Comparison of ENCODE assay signal across 8 cellular contexts in the genomic region with DNA sequence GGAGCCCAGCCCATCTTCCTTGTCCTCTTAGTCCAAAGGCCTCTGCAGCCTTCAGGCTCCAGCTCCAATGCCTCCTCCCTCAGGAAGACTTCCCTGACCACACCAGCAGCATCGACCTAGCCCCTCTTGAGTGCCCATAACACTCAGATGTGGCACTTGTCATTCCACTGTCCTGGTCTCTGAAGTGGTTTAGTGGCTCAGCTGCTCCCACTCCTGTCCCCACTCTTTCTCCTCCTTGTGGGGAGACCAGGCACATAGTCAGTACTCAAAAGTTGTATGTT.
DNase-seq lines count a peak whose midpoint lies in the region; ATAC-seq and TF ChIP-seq lines count a peak whose summit lies in the region.

No MANE protein-coding gene starts in this region.

- H3K4me3 Mint-ChIP-seq in T-helper 2 cell treated with Interferon-gamma antibody and Interleukin-4, amounts not matched to agents 5 μg/mL and 100 μg/mL, for 36 hours, result no peak overlapping the region
- no peak overlapping the region for H3K4me3 Mint-ChIP-seq in activated naive CD8-positive, alpha-beta T cell treated with anti-CD3 and anti-CD28 coated beads, Interleukin-2, amount 10 ng/mL, durations not matched to agents 7 days and 5 days

- peak overlapping the region; percentile 94 to 99 for H3K4ac ChIP-seq in mesenchymal stem cell (ENCODE audit: low read depth in 1 of 2, low read length in 2 of 2)

- H3K4me3 ChIP-seq in mesenchymal stem cell (ENCODE audit: insufficient read depth in 1 of 2, low read depth in 1 of 2, low read length in 2 of 2) (peak overlapping the region in 1 of 2 experiments; percentile 4), suprapubic skin (no peak overlapping the region)

- H3K36me3 Mint-ChIP-seq in T-helper 2 cell treated with Interferon-gamma antibody and Interleukin-4, amounts not matched to agents 5 μg/mL and 100 μg/mL, for 36 hours (ENCODE audit: low read depth), result peaks cover 38% of the 10 kb centered on the region
- H3K36me3 Mint-ChIP-seq in activated naive CD8-positive, alpha-beta T cell treated with anti-CD3 and anti-CD28 coated beads, Interleukin-2, amount 10 ng/mL, durations not matched to agents 7 days and 5 days, result peaks cover 6% of the 10 kb centered on the region

- H3K4me1 Mint-ChIP-seq in T-helper 2 cell treated with Interferon-gamma antibody and Interleukin-4, amounts not matched to agents 5 μg/mL and 100 μg/mL, for 36 hours (ENCODE audit: low read depth), result peaks cover 10% of the 10 kb centered on the region
- H3K4me1 Mint-ChIP-seq in activated naive CD8-positive, alpha-beta T cell treated with anti-CD3 and anti-CD28 coated beads, Interleukin-2, amount 10 ng/mL, durations not matched to agents 7 days and 5 days, result peaks cover 16% of the 10 kb centered on the region

- H3K9me3 ChIP-seq in mesenchymal stem cell (ENCODE audit: control insufficient read depth, low read length), result no peaks in the 10 kb centered on the region
- no peaks in the 10 kb centered on the region for H3K9me3 ChIP-seq in suprapubic skin

- no peak for DNase-seq in T-helper 2 cell treated with Interferon-gamma antibody and Interleukin-4, amounts not matched to agents 5 μg/mL and 100 μg/mL, for 36 hours (ENCODE audit: low spot score)
- no peak for DNase-seq in T-helper 2 cell
- DNase-seq in activated naive CD8-positive, alpha-beta T cell treated with anti-CD3 and anti-CD28 coated beads, Interleukin-2, amount 10 ng/mL, durations not matched to agents 7 days and 5 days, result no peak
- DNase-seq in mesenchymal stem cell, result no peak
- no peak for DNase-seq in suprapubic skin (ENCODE audit: low spot score in 2 of 2)
- DNase-seq in retina, result no peak
- DNase-seq in NCI-H446 treated with DMSO at 0.1 percent for 48 hours (lab: John Stamatoyannopoulos, UW), result no peak

- no peak for TF ChIP-seq CTCF in suprapubic skin (IDR thresholded peaks at IDR 0.05)

- H2AFZ ChIP-seq in mesenchymal stem cell (ENCODE audit: low read depth, low read length), result no peak overlapping the region

- H4K91ac ChIP-seq in mesenchymal stem cell (ENCODE audit: low read length), result peak overlapping the region; percentile 99

- TF ChIP-seq EP300 in suprapubic skin (IDR thresholded peaks at IDR 0.05), result no peak

- H3K4me1 ChIP-seq in mesenchymal stem cell (ENCODE audit: control insufficient read depth, insufficient read depth, low read depth, low read length) (peaks cover 32% of the 10 kb centered on the region), suprapubic skin (peaks cover 54% of the 10 kb centered on the region)

- H3K27me3 ChIP-seq in mesenchymal stem cell (ENCODE audit: control insufficient read depth in 1 of 2, insufficient read depth in 1 of 2, low read length in 2 of 2) (no peaks in the 10 kb centered on the region), suprapubic skin (no peaks in the 10 kb centered on the region)

- peak overlapping the region in 1 of 2 experiments; percentile 98 for H3K14ac ChIP-seq in mesenchymal stem cell (ENCODE audit: low read length in 2 of 2)

- H3K9me3 Mint-ChIP-seq in T-helper 2 cell treated with Interferon-gamma antibody and Interleukin-4, amounts not matched to agents 5 μg/mL and 100 μg/mL, for 36 hours, result no peaks in the 10 kb centered on the region
- H3K9me3 Mint-ChIP-seq in activated naive CD8-positive, alpha-beta T cell treated with anti-CD3 and anti-CD28 coated beads, Interleukin-2, amount 10 ng/mL, durations not matched to agents 7 days and 5 days, result no peaks in the 10 kb centered on the region

- H3K79me1 ChIP-seq in mesenchymal stem cell (replicated peaks; ENCODE audit: low read length, poor library complexity, severe bottlenecking), result peaks cover 8% of the 10 kb centered on the region

- peak overlapping the region; percentile 57 for H2BK120ac ChIP-seq in mesenchymal stem cell (ENCODE audit: low read depth, low read length)

- peak overlapping the region; percentile 82 for H2AK5ac ChIP-seq in mesenchymal stem cell (ENCODE audit: low read length, severe bottlenecking)

- H3K27ac ChIP-seq in mesenchymal stem cell (ENCODE audit: low read length, poor library complexity, severe bottlenecking) (no peak overlapping the region), suprapubic skin (peak overlapping the region; percentile 80)

- no peak for TF ChIP-seq POLR2A in suprapubic skin (IDR thresholded peaks at IDR 0.05)

- peak overlapping the region; percentile 67 for H3K27ac Mint-ChIP-seq in T-helper 2 cell treated with Interferon-gamma antibody and Interleukin-4, amounts not matched to agents 5 μg/mL and 100 μg/mL, for 36 hours
- peak overlapping the region; percentile 69 for H3K27ac Mint-ChIP-seq in activated naive CD8-positive, alpha-beta T cell treated with anti-CD3 and anti-CD28 coated beads, Interleukin-2, amount 10 ng/mL, durations not matched to agents 7 days and 5 days

- H3K23ac ChIP-seq in mesenchymal stem cell (ENCODE audit: low read length in 2 of 2), result no peak overlapping the region

- H2BK15ac ChIP-seq in mesenchymal stem cell (ENCODE audit: low read depth, poor library complexity, severe bottlenecking), result peak overlapping the region; percentile 60

- peak overlapping the region; percentile 61 to 87 for H3K18ac ChIP-seq in mesenchymal stem cell (ENCODE audit: low read depth in 1 of 2, low read length in 2 of 2)

- POLR2A ChIA-PET in activated naive CD8-positive, alpha-beta T cell treated with anti-CD3 and anti-CD28 coated beads, Interleukin-2, amount 10 ng/mL, durations not matched to agents 7 days and 5 days (lab: Charles Lee), result no interaction called here

- H2BK12ac ChIP-seq in mesenchymal stem cell (ENCODE audit: low read length in 2 of 2), result peak overlapping the region; percentile 100

- peaks cover 37 to 52% of the 10 kb centered on the region in 2 experiments for H3K36me3 ChIP-seq in mesenchymal stem cell (ENCODE audit: control insufficient read depth in 1 of 2, insufficient read depth in 2 of 2, low read depth in 1 of 2, low read length in 2 of 2)
- peaks cover 37% of the 10 kb centered on the region for H3K36me3 ChIP-seq in suprapubic skin

- H3K9ac ChIP-seq in mesenchymal stem cell (ENCODE audit: low read length), result peak overlapping the region; percentile 74

- H3K27me3 Mint-ChIP-seq in T-helper 2 cell treated with Interferon-gamma antibody and Interleukin-4, amounts not matched to agents 5 μg/mL and 100 μg/mL, for 36 hours (ENCODE audit: low read depth), result no peaks in the 10 kb centered on the region
- no peaks in the 10 kb centered on the region for H3K27me3 Mint-ChIP-seq in activated naive CD8-positive, alpha-beta T cell treated with anti-CD3 and anti-CD28 coated beads, Interleukin-2, amount 10 ng/mL, durations not matched to agents 7 days and 5 days

- no peak overlapping the region for H2BK5ac ChIP-seq in mesenchymal stem cell (ENCODE audit: low read depth, low read length, poor library complexity, severe bottlenecking)

- peak; percentile 17 for ATAC-seq in activated naive CD8-positive, alpha-beta T cell treated with anti-CD3 and anti-CD28 coated beads, Interleukin-2, amount 10 ng/mL, durations not matched to agents 7 days and 5 days (ENCODE audit: low read depth)
- ATAC-seq in HG03097 (IDR thresholded peaks at IDR 0.05; ENCODE audit: low FRiP score, unreplicated experiment), result no peak

- peak overlapping the region; percentile 98 for H4K8ac ChIP-seq in mesenchymal stem cell (ENCODE audit: low read length)

- no peak overlapping the region for H3K4me2 ChIP-seq in mesenchymal stem cell (ENCODE audit: low read length, poor library complexity, severe bottlenecking)

- 56% methylated on average over 1 of the region's 1 CpG for WGBS in mesenchymal stem cell
- WGBS in suprapubic skin, result 67% methylated on average over 1 of the region's 1 CpG
